13 cellular contexts compared by ENCODE assay signal in the genomic region with DNA sequence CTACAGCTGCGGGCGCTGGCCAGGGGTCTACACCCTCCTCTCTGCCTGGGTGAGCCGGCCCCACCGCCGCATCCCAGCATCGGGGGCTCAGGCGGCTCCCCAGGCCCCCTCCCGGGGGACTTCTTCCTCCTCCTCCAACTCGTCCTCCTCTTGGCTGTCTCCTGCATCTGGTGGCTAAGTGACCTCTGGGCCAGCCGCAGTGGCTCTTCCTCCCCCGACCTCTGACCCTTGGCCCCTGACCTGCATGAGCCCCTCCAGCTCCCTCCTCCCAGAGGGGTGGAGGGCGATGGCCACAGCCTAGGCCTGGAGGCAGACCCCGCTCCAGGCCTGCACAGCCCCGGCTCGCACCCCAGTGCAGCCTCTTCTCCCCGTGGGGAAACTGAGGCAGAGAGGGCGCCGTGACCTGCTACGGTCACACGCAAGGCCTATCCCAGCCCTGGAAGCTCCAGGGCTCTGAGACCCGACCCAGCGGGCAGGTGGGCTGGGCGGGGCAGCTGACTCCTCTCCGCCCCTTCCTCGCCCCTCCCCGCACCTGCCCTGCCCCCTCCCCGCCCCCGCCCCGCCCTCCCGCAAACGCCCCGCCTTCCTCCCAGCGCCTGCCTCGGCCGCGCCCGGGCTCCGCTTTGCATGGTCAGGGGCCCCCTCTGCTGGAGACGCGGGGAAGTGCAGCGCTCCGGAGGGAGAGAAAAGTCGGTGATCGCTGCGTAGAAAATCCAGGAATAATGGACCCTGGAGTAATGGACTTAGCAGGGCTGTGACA. TPM values are rescaled to one million over a fixed set of nuclear protein-coding genes. Genes with fewer than 3 reads are reported as not detected.
DNase-seq lines count a peak whose midpoint lies in the region; ATAC-seq, FAIRE-seq and TF ChIP-seq lines count a peak whose summit lies in the region.
"Not testable (repeated sequence)": the region's sequence is repeated elsewhere in the genome, so short reads cannot be mapped to it uniquely, and the experiment has no call there.
"Had no signal": no experiment of that assay in that cellular context is flagged by ENCODE, and none has a peak within 500 bp of the region (broad histone marks: within the 10 kb centered on the region; RNA-seq: fewer than 3 reads in every experiment).

No MANE protein-coding gene starts in this region.

- not testable (repeated sequence) for H3K27ac ChIP-seq in body of pancreas; keratinocyte (ENCODE audit: control insufficient read depth, insufficient read depth, low read length); upper lobe of right lung

- not testable (repeated sequence) for H3K27ac Mint-ChIP-seq in activated B cell treated with CpG ODN at 0.5 μM for 24 hours; natural killer cell treated with Interleukin-12 subunit alpha and Interleukin-12 subunit beta and Interleukin-15 and Interleukin-18, amount 100 ng/mL, for 72 hours

- not testable (repeated sequence) for H3K4me1 Mint-ChIP-seq in activated B cell treated with CpG ODN at 0.5 μM for 24 hours; natural killer cell treated with Interleukin-12 subunit alpha and Interleukin-12 subunit beta and Interleukin-15 and Interleukin-18, amount 100 ng/mL, for 72 hours (ENCODE audit: low read depth in 2 of 2)

- H3K4me1 ChIP-seq in body of pancreas; keratinocyte (ENCODE audit: control insufficient read depth, extremely low read depth, insufficient read depth, low read length); upper lobe of right lung: not testable (repeated sequence)

- H3K36me3 ChIP-seq in body of pancreas (replicated peaks in 1 of 2; ENCODE audit: insufficient read depth in 1 of 2, low read depth in 2 of 2); keratinocyte (ENCODE audit: control insufficient read depth in 2 of 2, extremely low read depth in 1 of 2, insufficient read depth in 2 of 2, low read length in 2 of 2); upper lobe of right lung: not testable (repeated sequence)

- dilution Hi-C loops in keratinocyte (cut with MboI; ENCODE audit: extremely low pct_ligation_motif_present, low sequenced_read_pairs), result not testable (repeated sequence)

- H3K9me1 ChIP-seq in keratinocyte (ENCODE audit: control insufficient read depth, extremely low read depth, insufficient read depth, low read length), result not testable (repeated sequence)

- not testable (repeated sequence) for H3K4me3 Mint-ChIP-seq in activated B cell treated with CpG ODN at 0.5 μM for 24 hours; natural killer cell treated with Interleukin-12 subunit alpha and Interleukin-12 subunit beta and Interleukin-15 and Interleukin-18, amount 100 ng/mL, for 72 hours

- not testable (repeated sequence) for H3K9me3 Mint-ChIP-seq in activated B cell treated with CpG ODN at 0.5 μM for 24 hours; natural killer cell treated with Interleukin-12 subunit alpha and Interleukin-12 subunit beta and Interleukin-15 and Interleukin-18, amount 100 ng/mL, for 72 hours

- no CpG with 5 or more reads among the region's 45 CpGs for WGBS in body of pancreas, 2 donors

- CTCF ChIA-PET in activated B cell treated with CpG ODN at 0.5 μM for 24 hours (lab: Charles Lee), result not testable (repeated sequence)

- POLR2A ChIA-PET in activated B cell treated with CpG ODN at 0.5 μM for 24 hours (lab: Charles Lee), result not testable (repeated sequence)

- DNase-seq in GM18507 (ENCODE audit: extremely low spot score, insufficient read length, low read depth); activated B cell treated with CpG ODN at 0.5 μM for 24 hours; body of pancreas; keratinocyte (ENCODE audit: low read depth, low spot score); upper lobe of right lung: not testable (repeated sequence)
- peak; percentile 41 for DNase-seq in natural killer cell treated with Interleukin-12 subunit alpha and Interleukin-12 subunit beta and Interleukin-15 and Interleukin-18, amount 100 ng/mL, for 72 hours (ENCODE audit: low spot score)

- intact Hi-C loops in activated B cell treated with CpG ODN at 0.5 μM for 24 hours (cut with micrococcal nuclease); body of pancreas (cut with DNase I); upper lobe of right lung (cut with DNase I): not testable (repeated sequence)

- not testable (repeated sequence) for H3K27me3 Mint-ChIP-seq in activated B cell treated with CpG ODN at 0.5 μM for 24 hours; natural killer cell treated with Interleukin-12 subunit alpha and Interleukin-12 subunit beta and Interleukin-15 and Interleukin-18, amount 100 ng/mL, for 72 hours

- not testable (repeated sequence) for H3K27me3 ChIP-seq in body of pancreas, upper lobe of right lung
- peaks cover 11% of the 10 kb centered on the region for H3K27me3 ChIP-seq in keratinocyte (ENCODE audit: control insufficient read depth, extremely low read depth, insufficient read depth, low read length)

- H3K9me3 ChIP-seq in body of pancreas; keratinocyte (ENCODE audit: control insufficient read depth, low read depth, low read length); upper lobe of right lung: not testable (repeated sequence)

- not testable (repeated sequence) for TF ChIP-seq CTCF in activated B cell treated with CpG ODN at 0.5 μM for 24 hours (IDR thresholded peaks at IDR 0.05); body of pancreas (IDR thresholded peaks at IDR 0.05); keratinocyte (optimal IDR thresholded peaks at IDR 0.05 in 1 of 3, IDR thresholded peaks at IDR 0.05 in 1 of 3, conservative IDR thresholded peaks at IDR 0.05 in 1 of 3; ENCODE audit: extremely low read depth in 1 of 3, insufficient read depth in 2 of 3, low read length in 3 of 3); upper lobe of right lung (IDR thresholded peaks at IDR 0.05)

- not testable (repeated sequence) for H3K4me2 ChIP-seq in keratinocyte (ENCODE audit: control insufficient read depth, extremely low read depth, insufficient read depth, low read depth, low read length)

- H2AFZ ChIP-seq in keratinocyte (ENCODE audit: control insufficient read depth, low read length), result not testable (repeated sequence)

- not testable (repeated sequence) for H3K36me3 Mint-ChIP-seq in activated B cell treated with CpG ODN at 0.5 μM for 24 hours (ENCODE audit: low read depth); natural killer cell treated with Interleukin-12 subunit alpha and Interleukin-12 subunit beta and Interleukin-15 and Interleukin-18, amount 100 ng/mL, for 72 hours

- FAIRE-seq in GM18507 (lab: Jason Lieb, UNC), result peak; percentile 71
- FAIRE-seq in keratinocyte (lab: Jason Lieb, UNC), result peak; percentile 36

- ATAC-seq in activated B cell treated with CpG ODN at 0.5 μM for 24 hours (ENCODE audit: low read depth) (peak; percentile 99), body of pancreas (peak; percentile 87), upper lobe of right lung (peak; percentile 91)
- peak; percentile 57 to 76 for ATAC-seq in natural killer cell treated with Interleukin-12 subunit alpha and Interleukin-12 subunit beta and Interleukin-15 and Interleukin-18, amount 100 ng/mL, for 72 hours

- not testable (repeated sequence) for H4K20me1 ChIP-seq in keratinocyte (ENCODE audit: control insufficient read depth, extremely low read depth, insufficient read depth, low read length)

- not testable (repeated sequence) for H3K9ac ChIP-seq in keratinocyte (ENCODE audit: control insufficient read depth, extremely low read depth, insufficient read depth, low read length)

- not testable (repeated sequence) for H3K79me2 ChIP-seq in keratinocyte (ENCODE audit: control insufficient read depth, insufficient read depth, low read length)

- H3K4me3 ChIP-seq in body of pancreas; keratinocyte (ENCODE audit: control insufficient read depth in 2 of 3, extremely low read depth in 1 of 3, insufficient read depth in 2 of 3, low read depth in 1 of 3, low read length in 3 of 3); upper lobe of right lung: not testable (repeated sequence)

- TF ChIP-seq POLR2A in body of pancreas (IDR thresholded peaks at IDR 0.05), result not testable (repeated sequence)

RNA-seq across cellular contexts. Expression of gene TPSD1, which starts 6.7 kb away (rescaled TPM):
- total RNA-seq in activated B cell treated with CpG ODN at 0.5 μM for 24 hours, result not detected in 2 replicates
- total RNA-seq in body of pancreas, result 1 to 10 TPM in 1 of 2 donors, not detected in 1; 1.6 TPM
- polyA plus RNA-seq in keratinocyte, result not detected in 3 replicates
- polyA plus RNA-seq in keratinocyte (2011; ENCODE audit: low read depth), result not detected
- polyA plus RNA-seq in keratinocyte (2011; cell fraction: cytosol; rRNA removed), result not detected in 2 replicates
- polyA plus RNA-seq in keratinocyte (2011; cell fraction: nucleus; rRNA removed), result not detected in 2 replicates
- not detected in 2 replicates for polyA plus RNA-seq in keratinocyte (2012; ENCODE audit: low replicate concordance)
- not detected in 3 replicates for polyA minus RNA-seq in keratinocyte
- polyA minus RNA-seq in keratinocyte (2011; cell fraction: cytosol; rRNA and poly(A)+ RNA removed), result not detected
- polyA minus RNA-seq in keratinocyte (2011; cell fraction: nucleus; rRNA and poly(A)+ RNA removed), result not detected in 2 replicates
- not detected for total RNA-seq in natural killer cell treated with Interleukin-12 subunit alpha and Interleukin-12 subunit beta and Interleukin-15 and Interleukin-18, amount 100 ng/mL, for 72 hours
- total RNA-seq in upper lobe of right lung, result 9.4 TPM
- total RNA-seq: activated CD4-positive, alpha-beta T cell treated with anti-CD3 and anti-CD28 coated beads, Interleukin-2, amount 10 ng/mL, durations not matched to agents 24 days and 14 days; frontal cortex; GM23248; HT-29; NCI-H460; PC-3 had no signal
- polyA plus RNA-seq: AG04450, GM23248 had no signal

RNA-seq across cellular contexts. Expression of gene TPSAB1, which starts 8.7 kb away (rescaled TPM):
- total RNA-seq in activated B cell treated with CpG ODN at 0.5 μM for 24 hours (not detected in 2 replicates), body of pancreas (10 to 100 TPM; 23.6 to 53.4 TPM), upper lobe of right lung (122 TPM)
- not detected in 3 replicates for polyA plus RNA-seq in keratinocyte
- not detected for polyA plus RNA-seq in keratinocyte (2011; ENCODE audit: low read depth)
- not detected in 2 replicates for polyA plus RNA-seq in keratinocyte (2011; cell fraction: cytosol; rRNA removed)
- polyA plus RNA-seq in keratinocyte (2011; cell fraction: nucleus; rRNA removed), result not detected in 2 replicates
- not detected in 2 replicates for polyA plus RNA-seq in keratinocyte (2012; ENCODE audit: low replicate concordance)
- not detected in 3 replicates for polyA minus RNA-seq in keratinocyte
- polyA minus RNA-seq in keratinocyte (2011; cell fraction: cytosol; rRNA and poly(A)+ RNA removed), result not detected
- polyA minus RNA-seq in keratinocyte (2011; cell fraction: nucleus; rRNA and poly(A)+ RNA removed), result not detected in 2 replicates
- total RNA-seq in natural killer cell treated with Interleukin-12 subunit alpha and Interleukin-12 subunit beta and Interleukin-15 and Interleukin-18, amount 100 ng/mL, for 72 hours, result 1 to 10 TPM in 1 of 2 donors, not detected in 1; 6.6 TPM
- total RNA-seq: activated CD4-positive, alpha-beta T cell treated with anti-CD3 and anti-CD28 coated beads, Interleukin-2, amount 10 ng/mL, durations not matched to agents 24 days and 14 days; frontal cortex; GM23248; HT-29; NCI-H460; PC-3 had no signal
- polyA plus RNA-seq: AG04450, GM23248 had no signal

RNA-seq across cellular contexts. Expression of gene TPSB2, which starts 19.2 kb away (rescaled TPM):
- total RNA-seq in activated B cell treated with CpG ODN at 0.5 μM for 24 hours, result not detected in 2 replicates
- total RNA-seq in body of pancreas, result 10 to 100 TPM in 1 of 2 donors, 1 to 10 TPM in 1; 4.4 to 21.8 TPM
- not detected in 3 replicates for polyA plus RNA-seq in keratinocyte
- not detected for polyA plus RNA-seq in keratinocyte (2011; ENCODE audit: low read depth)
- not detected in 2 replicates for polyA plus RNA-seq in keratinocyte (2011; cell fraction: cytosol; rRNA removed)
- polyA plus RNA-seq in keratinocyte (2011; cell fraction: nucleus; rRNA removed), result not detected in 2 replicates
- not detected in 2 replicates for polyA plus RNA-seq in keratinocyte (2012; ENCODE audit: low replicate concordance)
- polyA minus RNA-seq in keratinocyte, result not detected in 3 replicates
- polyA minus RNA-seq in keratinocyte (2011; cell fraction: cytosol; rRNA and poly(A)+ RNA removed), result not detected
- not detected in 2 replicates for polyA minus RNA-seq in keratinocyte (2011; cell fraction: nucleus; rRNA and poly(A)+ RNA removed)
- 1 to 10 TPM in 1 of 2 donors, not detected in 1; 1.0 TPM for total RNA-seq in natural killer cell treated with Interleukin-12 subunit alpha and Interleukin-12 subunit beta and Interleukin-15 and Interleukin-18, amount 100 ng/mL, for 72 hours
- 181 TPM for total RNA-seq in upper lobe of right lung
- total RNA-seq: activated CD4-positive, alpha-beta T cell treated with anti-CD3 and anti-CD28 coated beads, Interleukin-2, amount 10 ng/mL, durations not matched to agents 24 days and 14 days; frontal cortex; GM23248; HT-29; NCI-H460; PC-3 had no signal
- polyA plus RNA-seq: AG04450, GM23248 had no signal

RNA-seq across cellular contexts. Expression of gene TPSG1, which starts 24.1 kb away (rescaled TPM):
- total RNA-seq in activated B cell treated with CpG ODN at 0.5 μM for 24 hours, result not detected in 2 replicates
- not detected for total RNA-seq in body of pancreas
- not detected in 3 replicates for polyA plus RNA-seq in keratinocyte
- not detected for polyA plus RNA-seq in keratinocyte (2011; ENCODE audit: low read depth)
- not detected in 2 replicates for polyA plus RNA-seq in keratinocyte (2011; cell fraction: cytosol; rRNA removed)
- polyA plus RNA-seq in keratinocyte (2011; cell fraction: nucleus; rRNA removed), result not detected in 2 replicates
- polyA plus RNA-seq in keratinocyte (2012; ENCODE audit: low replicate concordance), result not detected in 2 replicates
- not detected in 3 replicates for polyA minus RNA-seq in keratinocyte
- polyA minus RNA-seq in keratinocyte (2011; cell fraction: cytosol; rRNA and poly(A)+ RNA removed), result not detected
- polyA minus RNA-seq in keratinocyte (2011; cell fraction: nucleus; rRNA and poly(A)+ RNA removed), result not detected in 2 replicates
- 1 to 10 TPM in 1 of 2 donors, not detected in 1; 1.3 TPM for total RNA-seq in natural killer cell treated with Interleukin-12 subunit alpha and Interleukin-12 subunit beta and Interleukin-15 and Interleukin-18, amount 100 ng/mL, for 72 hours
- total RNA-seq in upper lobe of right lung, result 2.3 TPM
- total RNA-seq: activated CD4-positive, alpha-beta T cell treated with anti-CD3 and anti-CD28 coated beads, Interleukin-2, amount 10 ng/mL, durations not matched to agents 24 days and 14 days; frontal cortex; GM23248; NCI-H460; PC-3 had no signal
- polyA plus RNA-seq: AG04450, GM23248 had no signal
